ENCODE assay signal across 3 cellular contexts in the genomic region with DNA sequence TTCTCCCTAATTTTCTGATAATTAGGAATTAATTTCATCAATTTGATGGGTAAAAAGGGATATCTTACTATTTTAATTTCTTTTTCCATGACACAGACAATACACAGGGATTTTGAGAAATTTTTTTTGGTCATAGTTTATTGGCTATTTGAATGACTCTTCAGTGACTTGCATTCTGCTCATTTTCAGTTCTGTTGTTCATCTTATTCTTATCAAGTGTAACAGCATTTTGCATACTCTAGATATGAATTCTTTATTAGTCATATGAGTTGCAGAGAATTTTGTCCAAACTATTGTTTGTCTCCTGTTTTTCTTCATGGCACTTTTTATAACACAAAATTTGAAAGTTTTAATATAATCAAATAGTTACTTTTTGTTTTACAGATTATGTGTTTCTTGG.
TF ChIP-seq lines count a peak whose summit lies in the region.

No MANE protein-coding gene starts in this region.

TF ChIP-seq in SK-N-SH, 30 proteins besides CTCF, POLR2A, EP300 and RAD21:
- no peak for TF ChIP-seq ELF1 (IDR thresholded peaks at IDR 0.05)
- TF ChIP-seq EZH2phosphoT487 (IDR thresholded peaks at IDR 0.05; ENCODE audit: borderline replicate concordance, low read depth): no peak
- 0 out of 2 replicates have a peak, but pooled peaks have one; percentile 13 for TF ChIP-seq TCF12 (IDR thresholded peaks at IDR 0.05)
- TF ChIP-seq YY1 (IDR thresholded peaks at IDR 0.05; ENCODE audit: low read depth): no peak
- TF ChIP-seq CHD2 (IDR thresholded peaks at IDR 0.05; ENCODE audit: low read length, partially characterized antibody): no peak
TF ChIP-seq in SK-N-SH: peak in this region for 1.

TF ChIP-seq in SK-N-SH treated with all-trans-retinoic acid at 6 μM for 48 hours, 23 proteins besides CTCF, POLR2A, EP300 and RAD21:
- no peak for TF ChIP-seq TOX (CRISPR knock-in tag; IDR thresholded peaks at IDR 0.05; ENCODE audit: borderline replicate concordance)
- no peak for TF ChIP-seq CREB5 (CRISPR knock-in tag; IDR thresholded peaks at IDR 0.05; ENCODE audit: low read depth)

TF ChIP-seq in GM23338, 12 proteins besides CTCF, POLR2A, EP300 and RAD21:
- TF ChIP-seq, protein P1, sequence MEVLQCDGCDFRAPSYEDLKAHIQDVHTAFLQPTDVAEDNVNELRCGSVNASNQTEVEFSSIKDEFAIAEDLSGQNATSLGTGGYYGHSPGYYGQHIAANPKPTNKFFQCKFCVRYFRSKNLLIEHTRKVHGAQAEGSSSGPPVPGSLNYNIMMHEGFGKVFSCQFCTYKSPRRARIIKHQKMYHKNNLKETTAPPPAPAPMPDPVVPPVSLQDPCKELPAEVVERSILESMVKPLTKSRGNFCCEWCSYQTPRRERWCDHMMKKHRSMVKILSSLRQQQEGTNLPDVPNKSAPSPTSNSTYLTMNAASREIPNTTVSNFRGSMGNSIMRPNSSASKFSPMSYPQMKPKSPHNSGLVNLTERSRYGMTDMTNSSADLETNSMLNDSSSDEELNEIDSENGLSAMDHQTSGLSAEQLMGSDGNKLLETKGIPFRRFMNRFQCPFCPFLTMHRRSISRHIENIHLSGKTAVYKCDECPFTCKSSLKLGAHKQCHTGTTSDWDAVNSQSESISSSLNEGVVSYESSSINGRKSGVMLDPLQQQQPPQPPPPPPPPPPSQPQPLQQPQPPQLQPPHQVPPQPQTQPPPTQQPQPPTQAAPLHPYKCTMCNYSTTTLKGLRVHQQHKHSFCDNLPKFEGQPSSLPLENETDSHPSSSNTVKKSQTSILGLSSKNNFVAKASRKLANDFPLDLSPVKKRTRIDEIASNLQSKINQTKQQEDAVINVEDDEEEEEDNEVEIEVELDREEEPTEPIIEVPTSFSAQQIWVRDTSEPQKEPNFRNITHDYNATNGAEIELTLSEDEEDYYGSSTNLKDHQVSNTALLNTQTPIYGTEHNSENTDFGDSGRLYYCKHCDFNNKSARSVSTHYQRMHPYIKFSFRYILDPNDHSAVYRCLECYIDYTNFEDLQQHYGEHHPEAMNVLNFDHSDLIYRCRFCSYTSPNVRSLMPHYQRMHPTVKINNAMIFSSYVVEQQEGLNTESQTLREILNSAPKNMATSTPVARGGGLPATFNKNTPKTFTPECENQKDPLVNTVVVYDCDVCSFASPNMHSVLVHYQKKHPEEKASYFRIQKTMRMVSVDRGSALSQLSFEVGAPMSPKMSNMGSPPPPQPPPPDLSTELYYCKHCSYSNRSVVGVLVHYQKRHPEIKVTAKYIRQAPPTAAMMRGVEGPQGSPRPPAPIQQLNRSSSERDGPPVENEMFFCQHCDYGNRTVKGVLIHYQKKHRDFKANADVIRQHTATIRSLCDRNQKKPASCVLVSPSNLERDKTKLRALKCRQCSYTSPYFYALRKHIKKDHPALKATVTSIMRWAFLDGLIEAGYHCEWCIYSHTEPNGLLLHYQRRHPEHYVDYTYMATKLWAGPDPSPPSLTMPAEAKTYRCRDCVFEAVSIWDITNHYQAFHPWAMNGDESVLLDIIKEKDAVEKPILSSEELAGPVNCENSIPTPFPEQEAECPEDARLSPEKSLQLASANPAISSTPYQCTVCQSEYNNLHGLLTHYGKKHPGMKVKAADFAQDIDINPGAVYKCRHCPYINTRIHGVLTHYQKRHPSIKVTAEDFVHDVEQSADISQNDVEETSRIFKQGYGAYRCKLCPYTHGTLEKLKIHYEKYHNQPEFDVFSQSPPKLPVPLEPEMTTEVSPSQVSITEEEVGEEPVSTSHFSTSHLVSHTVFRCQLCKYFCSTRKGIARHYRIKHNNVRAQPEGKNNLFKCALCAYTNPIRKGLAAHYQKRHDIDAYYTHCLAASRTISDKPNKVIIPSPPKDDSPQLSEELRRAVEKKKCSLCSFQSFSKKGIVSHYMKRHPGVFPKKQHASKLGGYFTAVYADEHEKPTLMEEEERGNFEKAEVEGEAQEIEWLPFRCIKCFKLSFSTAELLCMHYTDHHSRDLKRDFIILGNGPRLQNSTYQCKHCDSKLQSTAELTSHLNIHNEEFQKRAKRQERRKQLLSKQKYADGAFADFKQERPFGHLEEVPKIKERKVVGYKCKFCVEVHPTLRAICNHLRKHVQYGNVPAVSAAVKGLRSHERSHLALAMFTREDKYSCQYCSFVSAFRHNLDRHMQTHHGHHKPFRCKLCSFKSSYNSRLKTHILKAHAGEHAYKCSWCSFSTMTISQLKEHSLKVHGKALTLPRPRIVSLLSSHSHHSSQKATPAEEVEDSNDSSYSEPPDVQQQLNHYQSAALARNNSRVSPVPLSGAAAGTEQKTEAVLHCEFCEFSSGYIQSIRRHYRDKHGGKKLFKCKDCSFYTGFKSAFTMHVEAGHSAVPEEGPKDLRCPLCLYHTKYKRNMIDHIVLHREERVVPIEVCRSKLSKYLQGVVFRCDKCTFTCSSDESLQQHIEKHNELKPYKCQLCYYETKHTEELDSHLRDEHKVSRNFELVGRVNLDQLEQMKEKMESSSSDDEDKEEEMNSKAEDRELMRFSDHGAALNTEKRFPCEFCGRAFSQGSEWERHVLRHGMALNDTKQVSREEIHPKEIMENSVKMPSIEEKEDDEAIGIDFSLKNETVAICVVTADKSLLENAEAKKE (CRISPR knock-in tag; IDR thresholded peaks at IDR 0.05): no peak
- TF ChIP-seq JUNB (IDR thresholded peaks at IDR 0.05; ENCODE audit: unreplicated experiment) (no peak), CREB1 (CRISPR knock-in tag; IDR thresholded peaks at IDR 0.05; ENCODE audit: low read depth) (no peak), REST (IDR thresholded peaks at IDR 0.05; ENCODE audit: unreplicated experiment) (no peak), ZNF331 (CRISPR knock-in tag; IDR thresholded peaks at IDR 0.05; ENCODE audit: low read depth) (no peak), STAT1 (IDR thresholded peaks at IDR 0.05; ENCODE audit: unreplicated experiment) (no peak), NANOG (IDR thresholded peaks at IDR 0.05; ENCODE audit: borderline replicate concordance) (no peak), ZNF114 (CRISPR knock-in tag; IDR thresholded peaks at IDR 0.05) (no peak), EZH2 (IDR thresholded peaks at IDR 0.05; ENCODE audit: low read depth, unreplicated experiment) (no peak), POLR2AphosphoS5 (IDR thresholded peaks at IDR 0.05; ENCODE audit: low read depth) (no peak), EZH2phosphoT487 (IDR thresholded peaks at IDR 0.05; ENCODE audit: unreplicated experiment) (no peak)
- TF ChIP-seq, protein P2, sequence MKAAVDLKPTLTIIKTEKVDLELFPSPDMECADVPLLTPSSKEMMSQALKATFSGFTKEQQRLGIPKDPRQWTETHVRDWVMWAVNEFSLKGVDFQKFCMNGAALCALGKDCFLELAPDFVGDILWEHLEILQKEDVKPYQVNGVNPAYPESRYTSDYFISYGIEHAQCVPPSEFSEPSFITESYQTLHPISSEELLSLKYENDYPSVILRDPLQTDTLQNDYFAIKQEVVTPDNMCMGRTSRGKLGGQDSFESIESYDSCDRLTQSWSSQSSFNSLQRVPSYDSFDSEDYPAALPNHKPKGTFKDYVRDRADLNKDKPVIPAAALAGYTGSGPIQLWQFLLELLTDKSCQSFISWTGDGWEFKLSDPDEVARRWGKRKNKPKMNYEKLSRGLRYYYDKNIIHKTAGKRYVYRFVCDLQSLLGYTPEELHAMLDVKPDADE (IDR thresholded peaks at IDR 0.05): no peak
